In the genomic region with DNA sequence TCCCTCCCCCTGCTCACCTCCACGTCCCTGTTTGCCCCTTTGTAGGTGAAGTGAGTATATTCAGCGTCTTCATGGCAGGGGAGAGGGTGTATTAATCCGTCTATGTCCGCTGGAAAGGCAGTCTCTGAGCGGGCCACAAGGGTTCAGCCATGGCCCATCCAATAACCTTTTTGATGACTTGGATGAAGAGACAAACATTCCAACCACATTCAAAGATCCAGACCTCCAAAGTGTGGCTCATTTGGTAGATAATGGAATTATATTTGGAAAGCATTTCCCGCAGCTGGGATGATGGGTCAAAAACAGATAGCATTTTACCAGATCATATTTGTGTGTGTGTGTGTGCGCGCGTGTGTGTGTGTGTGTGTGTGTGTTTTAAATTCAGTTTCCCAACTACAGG, we compare ENCODE assay signal across 16 cellular contexts.
DNase-seq lines count a peak whose midpoint lies in the region; ATAC-seq and TF ChIP-seq lines count a peak whose summit lies in the region.
"Had no signal": no experiment of that assay in that cellular context is flagged by ENCODE, and none has a peak within 500 bp of the region (broad histone marks: within the 10 kb centered on the region; RNA-seq: fewer than 3 reads in every experiment).

No MANE protein-coding gene starts in this region.

- CTCF ChIA-PET in activated CD8-positive, alpha-beta T cell treated with anti-CD3 and anti-CD28 coated beads, Interleukin-2, amount 10 ng/mL, durations not matched to agents 7 days and 5 days (lab: Charles Lee), result no interaction called here

- DNase-seq in cardiac septum (ENCODE audit: low spot score), result peak; percentile 63
- DNase-seq in Right ventricle myocardium inferior (ENCODE audit: missing footprints), result no peak
- DNase-seq in HFFc6, result no peak
- no peak for DNase-seq in neural progenitor cell (ENCODE audit: low spot score)
- no peak for DNase-seq in DMS153 (lab: John Stamatoyannopoulos, UW)
- DNase-seq in activated CD8-positive, alpha-beta T cell treated with anti-CD3 and anti-CD28 coated beads, Interleukin-2, amount 10 ng/mL, durations not matched to agents 7 days and 5 days, result no peak
- DNase-seq in KG1 (lab: John Stamatoyannopoulos, UW), result no peak
- DNase-seq: CD4-positive, alpha-beta T cell; EL; MV-4-11; NCI-H146; NCI-H2107; NCI-H226; NCI-H526 treated with DMSO at 0.1 percent for 48 hours had no signal

- POLR2A ChIA-PET in activated CD8-positive, alpha-beta T cell treated with anti-CD3 and anti-CD28 coated beads, Interleukin-2, amount 10 ng/mL, durations not matched to agents 7 days and 5 days (lab: Charles Lee), result no interaction called here

- TF ChIP-seq CTCF in HFFc6 (IDR thresholded peaks at IDR 0.05), result peak; percentile 14; the same call in 1 of the 2 replicates
- TF ChIP-seq CTCF in brain (conservative IDR thresholded peaks at IDR 0.05), result no peak
- TF ChIP-seq CTCF in neural progenitor cell (IDR thresholded peaks at IDR 0.05), result peak; percentile 16

- no peak overlapping the region for H3K27ac Mint-ChIP-seq in HFFc6
- H3K27ac Mint-ChIP-seq in brain, result peak overlapping the region; percentile 50 to 77 (median 52)
- H3K27ac Mint-ChIP-seq in neural progenitor cell, result no peak overlapping the region
- H3K27ac Mint-ChIP-seq in activated CD8-positive, alpha-beta T cell treated with anti-CD3 and anti-CD28 coated beads, Interleukin-2, amount 10 ng/mL, durations not matched to agents 7 days and 5 days, result no peak overlapping the region
- H3K27ac Mint-ChIP-seq: CD4-positive, alpha-beta T cell had no signal

- no peak overlapping the region for H2AFZ ChIP-seq in neural progenitor cell (replicated peaks)

- intact Hi-C loops in cardiac septum (cut with DNase I) (loop anchor here (10.0 kb wide), 1 partner anchor 357 kb away; no protein-coding TSS in a partner anchor), Right ventricle myocardium inferior (cut with DNase I) (no loop called here)

- H3K36me3 Mint-ChIP-seq in HFFc6 (ENCODE audit: low read depth), result no peaks in the 10 kb centered on the region
- no peaks in the 10 kb centered on the region for H3K36me3 Mint-ChIP-seq in brain
- H3K36me3 Mint-ChIP-seq in neural progenitor cell, result no peaks in the 10 kb centered on the region
- H3K36me3 Mint-ChIP-seq in activated CD8-positive, alpha-beta T cell treated with anti-CD3 and anti-CD28 coated beads, Interleukin-2, amount 10 ng/mL, durations not matched to agents 7 days and 5 days (ENCODE audit: low read depth), result no peaks in the 10 kb centered on the region

- no peak overlapping the region for H3K4me3 ChIP-seq in neural progenitor cell
- H3K4me3 ChIP-seq: SK-N-MC had no signal

- no peaks in the 10 kb centered on the region for H3K27me3 ChIP-seq in neural progenitor cell

- H3K79me2 ChIP-seq in neural progenitor cell (ENCODE audit: low read depth), result no peaks in the 10 kb centered on the region

- H3K9me3 ChIP-seq in neural progenitor cell (ENCODE audit: low read depth), result no peaks in the 10 kb centered on the region

- H3K4me3 Mint-ChIP-seq in HFFc6 (no peak overlapping the region), brain (no peak overlapping the region), neural progenitor cell (no peak overlapping the region)
- no peak overlapping the region for H3K4me3 Mint-ChIP-seq in activated CD8-positive, alpha-beta T cell treated with anti-CD3 and anti-CD28 coated beads, Interleukin-2, amount 10 ng/mL, durations not matched to agents 7 days and 5 days
- H3K4me3 Mint-ChIP-seq: CD4-positive, alpha-beta T cell had no signal

- H3K4me1 Mint-ChIP-seq in HFFc6 (ENCODE audit: low read depth) (peaks cover 16% of the 10 kb centered on the region), brain (peaks cover 56% of the 10 kb centered on the region), neural progenitor cell (peaks cover 25% of the 10 kb centered on the region)
- H3K4me1 Mint-ChIP-seq in activated CD8-positive, alpha-beta T cell treated with anti-CD3 and anti-CD28 coated beads, Interleukin-2, amount 10 ng/mL, durations not matched to agents 7 days and 5 days (ENCODE audit: low read depth), result peaks cover 35% of the 10 kb centered on the region

- peaks cover 9% of the 10 kb centered on the region for H3F3A ChIP-seq in neural progenitor cell (ENCODE audit: low read depth)

- no peak overlapping the region for H3K9ac ChIP-seq in neural progenitor cell

- H3K27me3 Mint-ChIP-seq in HFFc6 (ENCODE audit: insufficient read depth) (peaks cover 7% of the 10 kb centered on the region; the same call in 1 of the 2 replicates), brain (peaks cover 3% of the 10 kb centered on the region), neural progenitor cell (ENCODE audit: insufficient read depth, low read depth) (peaks cover 5% of the 10 kb centered on the region)
- peaks cover 35% of the 10 kb centered on the region for H3K27me3 Mint-ChIP-seq in activated CD8-positive, alpha-beta T cell treated with anti-CD3 and anti-CD28 coated beads, Interleukin-2, amount 10 ng/mL, durations not matched to agents 7 days and 5 days (ENCODE audit: low read depth)
- H3K27me3 Mint-ChIP-seq: CD4-positive, alpha-beta T cell had no signal

- peaks cover 15% of the 10 kb centered on the region for H3K4me1 ChIP-seq in neural progenitor cell

- H3K4me2 ChIP-seq in neural progenitor cell, result no peak overlapping the region

- ATAC-seq in Right ventricle myocardium inferior, result no peak
- ATAC-seq in activated CD8-positive, alpha-beta T cell treated with anti-CD3 and anti-CD28 coated beads, Interleukin-2, amount 10 ng/mL, durations not matched to agents 7 days and 5 days, result no peak

- H3K27ac ChIP-seq in neural progenitor cell, result no peak overlapping the region
- H3K27ac ChIP-seq: SK-N-MC had no signal

- H3K36me3 ChIP-seq in neural progenitor cell, result no peaks in the 10 kb centered on the region

- H3K9me3 Mint-ChIP-seq in HFFc6 (no peaks in the 10 kb centered on the region), brain (no peaks in the 10 kb centered on the region), neural progenitor cell (no peaks in the 10 kb centered on the region)
- no peaks in the 10 kb centered on the region for H3K9me3 Mint-ChIP-seq in activated CD8-positive, alpha-beta T cell treated with anti-CD3 and anti-CD28 coated beads, Interleukin-2, amount 10 ng/mL, durations not matched to agents 7 days and 5 days (ENCODE audit: insufficient read depth)
- H3K9me3 Mint-ChIP-seq: CD4-positive, alpha-beta T cell had no signal

- H4K20me1 ChIP-seq in neural progenitor cell (ENCODE audit: low read depth), result no peaks in the 10 kb centered on the region

Comparison
In these comparisons a context has a peak if more than half of its experiments do, and no peak if none do; other contexts are left out.
1. H3K27ac Mint-ChIP-seq: peak in brain (5 of 5); none in HFFc6 (single experiment), neural progenitor cell (single experiment) and activated CD8-positive, alpha-beta T cell treated with anti-CD3 and anti-CD28 coated beads, Interleukin-2, amount 10 ng/mL, durations not matched to agents 7 days and 5 days (single experiment).
2. CTCF ChIP-seq: peak in HFFc6 (single experiment) and neural progenitor cell (single experiment); none in brain (0 of 2).